In the genomic region with DNA sequence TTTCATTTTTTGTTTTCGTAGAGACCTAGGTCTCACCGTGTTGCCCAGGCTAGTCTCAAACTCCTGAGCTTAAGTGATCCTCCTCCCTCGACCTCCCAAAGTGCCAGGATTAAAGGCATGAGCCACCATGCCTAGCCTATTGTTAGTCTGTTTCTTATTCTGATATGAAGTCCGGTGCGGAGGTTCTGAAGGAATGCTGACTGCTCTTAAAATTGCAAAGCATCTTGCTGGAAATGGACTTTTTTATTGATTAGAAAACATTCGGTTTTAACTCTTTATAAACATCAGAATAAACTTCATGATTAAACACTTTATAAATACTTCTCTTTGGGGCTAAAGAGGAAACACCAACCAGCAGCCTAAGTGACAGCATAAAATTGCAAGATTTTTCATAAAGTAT, we compare ENCODE assay signal across 1 cellular context.
TF ChIP-seq lines count a peak whose summit lies in the region.

No MANE protein-coding gene starts in this region.

TF ChIP-seq in IMR-90, 13 proteins besides CTCF, POLR2A, EP300 and RAD21:
- TF ChIP-seq CEBPB (IDR thresholded peaks at IDR 0.05; ENCODE audit: low read depth, low read length) (no peak), MAZ (IDR thresholded peaks at IDR 0.05; ENCODE audit: borderline replicate concordance, low read depth, low read length) (no peak), MAFK (IDR thresholded peaks at IDR 0.05; ENCODE audit: low read depth, low read length) (no peak), SMC3 (IDR thresholded peaks at IDR 0.05; ENCODE audit: low read depth, low read length) (no peak), FOS (IDR thresholded peaks at IDR 0.05; ENCODE audit: low read depth, low read length) (no peak), CHD1 (IDR thresholded peaks at IDR 0.05; ENCODE audit: low read depth, low read length) (no peak), BHLHE40 (IDR thresholded peaks at IDR 0.05; ENCODE audit: low read depth, low read length) (no peak), MXI1 (IDR thresholded peaks at IDR 0.05; ENCODE audit: borderline replicate concordance, low read depth, low read length) (no peak), RFX5 (IDR thresholded peaks at IDR 0.05; ENCODE audit: low read depth, low read length) (no peak), RCOR1 (IDR thresholded peaks at IDR 0.05; ENCODE audit: insufficient replicate concordance, low read length) (no peak), NFE2L2 (IDR thresholded peaks at IDR 0.05; ENCODE audit: low read depth, low read length) (no peak)
- TF ChIP-seq, protein P1, sequence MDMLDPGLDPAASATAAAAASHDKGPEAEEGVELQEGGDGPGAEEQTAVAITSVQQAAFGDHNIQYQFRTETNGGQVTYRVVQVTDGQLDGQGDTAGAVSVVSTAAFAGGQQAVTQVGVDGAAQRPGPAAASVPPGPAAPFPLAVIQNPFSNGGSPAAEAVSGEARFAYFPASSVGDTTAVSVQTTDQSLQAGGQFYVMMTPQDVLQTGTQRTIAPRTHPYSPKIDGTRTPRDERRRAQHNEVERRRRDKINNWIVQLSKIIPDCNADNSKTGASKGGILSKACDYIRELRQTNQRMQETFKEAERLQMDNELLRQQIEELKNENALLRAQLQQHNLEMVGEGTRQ (IDR thresholded peaks at IDR 0.05; ENCODE audit: low read depth, low read length), result no peak
- TF ChIP-seq, protein P2, sequence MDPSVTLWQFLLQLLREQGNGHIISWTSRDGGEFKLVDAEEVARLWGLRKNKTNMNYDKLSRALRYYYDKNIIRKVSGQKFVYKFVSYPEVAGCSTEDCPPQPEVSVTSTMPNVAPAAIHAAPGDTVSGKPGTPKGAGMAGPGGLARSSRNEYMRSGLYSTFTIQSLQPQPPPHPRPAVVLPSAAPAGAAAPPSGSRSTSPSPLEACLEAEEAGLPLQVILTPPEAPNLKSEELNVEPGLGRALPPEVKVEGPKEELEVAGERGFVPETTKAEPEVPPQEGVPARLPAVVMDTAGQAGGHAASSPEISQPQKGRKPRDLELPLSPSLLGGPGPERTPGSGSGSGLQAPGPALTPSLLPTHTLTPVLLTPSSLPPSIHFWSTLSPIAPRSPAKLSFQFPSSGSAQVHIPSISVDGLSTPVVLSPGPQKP (IDR thresholded peaks at IDR 0.05; ENCODE audit: borderline replicate concordance, low read depth, low read length), result no peak
